ENCODE assay signal across 9 cellular contexts in the genomic region with DNA sequence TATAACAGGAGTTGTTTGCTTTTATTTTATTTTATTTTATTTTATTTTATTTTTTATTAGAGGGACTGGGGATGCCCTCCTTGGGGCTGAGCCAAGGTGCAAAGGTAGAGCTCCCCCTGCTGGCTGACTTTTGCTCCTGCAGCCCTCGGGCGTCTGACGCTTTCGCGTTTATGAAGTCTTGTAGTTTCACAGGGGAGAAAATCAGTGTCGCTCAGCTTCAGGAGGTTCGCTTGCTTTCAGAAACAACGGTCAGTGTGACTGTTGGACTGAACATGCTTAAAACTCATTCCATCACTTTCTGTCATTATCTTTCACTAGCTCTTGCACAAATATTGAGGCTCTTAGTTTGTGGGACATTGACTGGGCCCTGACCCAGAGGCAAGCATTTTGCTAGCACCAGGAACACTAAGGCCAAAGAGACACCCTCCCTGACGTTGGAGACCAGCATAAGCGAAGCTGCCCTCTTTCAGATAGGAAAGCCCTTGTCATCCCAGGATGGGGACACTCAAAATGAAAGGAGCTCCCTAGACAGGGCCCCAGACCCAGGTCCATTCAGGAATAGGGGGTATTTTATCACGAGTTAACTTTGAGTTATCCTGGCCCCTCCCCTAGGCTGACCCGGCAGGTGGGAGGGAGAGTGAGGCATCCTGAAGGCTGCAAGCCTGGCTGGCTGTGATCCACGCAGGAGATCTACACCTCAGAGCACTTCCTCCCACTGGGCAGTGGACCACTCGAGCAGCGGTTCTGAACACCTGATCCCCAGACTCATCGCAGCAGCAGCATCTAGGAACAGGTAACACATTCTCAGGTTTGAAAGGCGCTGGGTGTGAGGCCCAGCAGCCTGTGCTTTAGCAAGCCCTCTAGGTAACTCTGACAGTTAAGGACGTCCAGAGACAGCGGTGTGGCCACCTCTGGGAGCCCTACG. TPM values are rescaled to one million over a fixed set of nuclear protein-coding genes. Genes with fewer than 3 reads are reported as not detected.
A peak's percentile ranks its signal among the peaks of the same experiment; 100 is the strongest.
DNase-seq lines count a peak whose midpoint lies in the region; ATAC-seq, FAIRE-seq and TF ChIP-seq lines count a peak whose summit lies in the region.
"Had no signal": no experiment of that assay in that cellular context is flagged by ENCODE, and none has a peak within 500 bp of the region (broad histone marks: within the 10 kb centered on the region; RNA-seq: fewer than 3 reads in every experiment).

No MANE protein-coding gene starts in this region.

- H3K4me1 Mint-ChIP-seq in central memory CD8-positive, alpha-beta T cell: no peaks in the 10 kb centered on the region

- no TSS peak for BruUV-seq in HepG2 (replicated peaks; lab: Mats Ljungman, UMichigan)

- no peak overlapping the region for H3K4me3 Mint-ChIP-seq in central memory CD8-positive, alpha-beta T cell
- H3K4me3 Mint-ChIP-seq: dendritic cell treated with granulocyte-macrophage colony-stimulating factor and Interleukin-4, amounts not matched to agents 40 ng/mL and 50 ng/mL, for 4 days had no signal

- no peak overlapping the region for H3K9ac ChIP-seq in HepG2 (ENCODE audit: insufficient read depth, low read depth, low read length)

- H3K9me3 Mint-ChIP-seq in central memory CD8-positive, alpha-beta T cell: no peaks in the 10 kb centered on the region
- H3K9me3 Mint-ChIP-seq: dendritic cell treated with granulocyte-macrophage colony-stimulating factor and Interleukin-4, amounts not matched to agents 40 ng/mL and 50 ng/mL, for 4 days had no signal

- no peak for TF ChIP-seq POLR2A in HepG2 (IDR thresholded peaks at IDR 0.05; ENCODE audit: insufficient read depth in 1 of 2, low read depth in 2 of 2, low read length in 2 of 2)

- no peaks in the 10 kb centered on the region for H3K79me2 ChIP-seq in HepG2 (ENCODE audit: insufficient read depth, low read length)

- no peak overlapping the region for H3K27ac Mint-ChIP-seq in central memory CD8-positive, alpha-beta T cell (ENCODE audit: low read depth)
- H3K27ac Mint-ChIP-seq: dendritic cell treated with granulocyte-macrophage colony-stimulating factor and Interleukin-4, amounts not matched to agents 40 ng/mL and 50 ng/mL, for 4 days had no signal

- POLR2A ChIA-PET in HepG2 (lab: Yijun Ruan, JAX): no interaction called here

- H3K27me3 ChIP-seq in HepG2 (ENCODE audit: control insufficient read depth in 1 of 2, insufficient read depth in 2 of 2, low read length in 2 of 2): peaks cover 7 to 48% of the 10 kb centered on the region in 2 experiments

- FAIRE-seq in HepG2 (lab: Jason Lieb, UNC): peak; percentile 89

- H3K9me3 ChIP-seq in HepG2 (ENCODE audit: low read length): no peaks in the 10 kb centered on the region

- H3K4me2 ChIP-seq in HepG2 (ENCODE audit: low read depth, low read length): peak overlapping the region; percentile 79

- WGBS in HepG2 (ENCODE audit: low lambda C conversion rate): 21% methylated on average over 20 of the region's 20 CpGs

- H3K4me3 ChIP-seq in HepG2 (replicated peaks in 1 of 3; ENCODE audit: insufficient read depth in 1 of 3, low read depth in 2 of 3, low read length in 3 of 3): peak overlapping the region in 2 of 3 experiments; percentile 30 to 53; a peak in 3 of 6 replicates

- TF ChIP-seq CTCF in HepG2 (CRISPR knock-in tag; IDR thresholded peaks at IDR 0.05): peak; percentile 81

- no peaks in the 10 kb centered on the region for H3K36me3 Mint-ChIP-seq in central memory CD8-positive, alpha-beta T cell (ENCODE audit: insufficient read depth)

- H3K4me1 ChIP-seq in HepG2 (ENCODE audit: insufficient read depth, low read length): peaks cover 6% of the 10 kb centered on the region

- in situ Hi-C loops in HepG2 (cut with HindIII; ENCODE audit: extremely low pct_ligation_motif_present, low pct_unique_long_range_greater_than_20kb): loop anchor here (5.0 to 10.0 kb wide), 2 partner anchors 156 to 434 kb away; no protein-coding TSS in a partner anchor

- TF ChIP-seq EP300 in HepG2 (IDR thresholded peaks at IDR 0.05; ENCODE audit: low read depth in 2 of 2, low read length in 2 of 2) (no peak), HepG2 (CRISPR knock-in tag; IDR thresholded peaks at IDR 0.05; ENCODE audit: borderline replicate concordance) (no peak)

- intact Hi-C loops in HepG2 (cut with micrococcal nuclease; ENCODE audit: unreplicated experiment): loop anchor here (1.0 kb wide), 2 partner anchors 157 to 439 kb away; no protein-coding TSS in a partner anchor

- no peaks in the 10 kb centered on the region for H3K36me3 ChIP-seq in HepG2 (replicated peaks in 1 of 2; ENCODE audit: control insufficient read depth in 1 of 2, insufficient read depth in 2 of 2, low read length in 2 of 2)

- ATAC-seq in GM21529 (IDR thresholded peaks at IDR 0.05; ENCODE audit: unreplicated experiment) (peak; percentile 71), HepG2 (peak; percentile 81), GM19467 (IDR thresholded peaks at IDR 0.05; ENCODE audit: unreplicated experiment) (no peak)
- no peak for ATAC-seq in central memory CD8-positive, alpha-beta T cell (replicated peaks; ENCODE audit: extremely low read depth, poor library complexity, severe bottlenecking)

- H4K20me1 ChIP-seq in HepG2 (ENCODE audit: insufficient read depth, low read length): no peaks in the 10 kb centered on the region

- peak overlapping the region; percentile 84 for H2AFZ ChIP-seq in HepG2 (ENCODE audit: low read length)

- DNase-seq in COR-L47 (lab: John Stamatoyannopoulos, UW) (peak; percentile 40), NCI-H1930 (lab: John Stamatoyannopoulos, UW) (peak; percentile 15 to 59), HepG2 (ENCODE audit: low spot score) (peak; percentile 47)
- peak; percentile 86 for DNase-seq in activated CD4-positive, CD25-positive, alpha-beta regulatory T cell treated with anti-CD3 and anti-CD28 coated beads, Interleukin-2, amount 50 U/mL, for 72 hours
- peak; percentile 60 to 77 for DNase-seq in central memory CD8-positive, alpha-beta T cell (ENCODE audit: low spot score in 2 of 2)
- DNase-seq in stimulated activated CD4-positive, alpha-beta T cell treated with anti-CD3 and anti-CD28 coated beads, Interleukin-4, amount 100 ng/mL, for 48 hours (ENCODE audit: low read depth in 2 of 2): peak; percentile 74 to 85

- peak; percentile 77 for TF ChIP-seq RAD21 in HepG2 (CRISPR knock-in tag; IDR thresholded peaks at IDR 0.05)

- H3K27ac ChIP-seq in HepG2 (ENCODE audit: extremely low read length, insufficient read depth, low read length): no peak overlapping the region

- CTCF ChIA-PET in HepG2 (lab: Yijun Ruan, JAX; ENCODE audit: low intra/inter-chr PET ratio, low total read pairs): interaction anchor here (0.8 to 5.3 kb wide), 7 partner anchors 73 to 439 kb away, joined by 3 to 86 read pairs (median 4); no protein-coding TSS in a partner anchor

- peaks cover 24% of the 10 kb centered on the region for H3K27me3 Mint-ChIP-seq in central memory CD8-positive, alpha-beta T cell

RNA-seq across cellular contexts. Expression of a gene that starts 34.4 kb away (rescaled TPM):
- total RNA-seq in HepG2 (2016; rRNA removed; fragmentation: Illumina TruSeq; extraction: Trizol): 15.4 and 22.6 TPM in 2 replicates
- total RNA-seq in HepG2 (2016; cell fraction: cytosol; rRNA removed; fragmentation: Illumina TruSeq; extraction: Trizol; ENCODE audit: low read depth): 6.1 and 12.0 TPM in 2 replicates
- total RNA-seq in HepG2 (2016; cell fraction: insoluble cytoplasmic fraction; rRNA removed; fragmentation: Illumina TruSeq; extraction: Trizol): 15.9 and 18.2 TPM in 2 replicates
- 15.5 and 19.7 TPM in 2 replicates for total RNA-seq in HepG2 (2016; cell fraction: membrane; rRNA removed; fragmentation: Illumina TruSeq; extraction: Trizol)
- 7.0 and 10.0 TPM in 2 replicates for total RNA-seq in HepG2 (2016; cell fraction: nucleus; rRNA removed; fragmentation: Illumina TruSeq; extraction: Trizol)
- 16.2 and 20.0 TPM in 2 replicates for polyA plus RNA-seq in HepG2 (2011; rRNA removed)
- polyA plus RNA-seq in HepG2 (2011; cell fraction: cytosol; rRNA removed): 17.5 and 21.3 TPM in 2 replicates
- polyA plus RNA-seq in HepG2 (2011; cell fraction: nucleus; rRNA removed): 8.2 and 8.9 TPM in 2 replicates
- polyA plus RNA-seq in HepG2 (2012): 18.4 and 25.6 TPM in 2 replicates
- 19.9 and 23.2 TPM in 2 replicates for polyA plus RNA-seq in HepG2 (2016; cell fraction: cytosol; fragmentation: Illumina TruSeq; extraction: Trizol; ENCODE audit: low read depth)
- polyA plus RNA-seq in HepG2 (2016; cell fraction: insoluble cytoplasmic fraction; fragmentation: Illumina TruSeq; extraction: Trizol; ENCODE audit: low read depth): 28.6 and 32.5 TPM in 2 replicates
- polyA plus RNA-seq in HepG2 (2016; cell fraction: membrane; fragmentation: Illumina TruSeq; extraction: Trizol; ENCODE audit: low read depth): 19.7 and 21.5 TPM in 2 replicates
- 15.4 and 23.3 TPM in 2 replicates for polyA plus RNA-seq in HepG2 (2016; cell fraction: nucleus; fragmentation: Illumina TruSeq; extraction: Trizol; ENCODE audit: insufficient read depth, low read depth)
- 8.2 and 17.7 TPM in 2 replicates for polyA minus RNA-seq in HepG2 (2011; rRNA and poly(A)+ RNA removed; ENCODE audit: low replicate concordance)
- 16.6 and 18.6 TPM in 2 replicates for polyA minus RNA-seq in HepG2 (2011; cell fraction: cytosol; rRNA and poly(A)+ RNA removed)
- polyA minus RNA-seq in HepG2 (2011; cell fraction: nucleus; rRNA and poly(A)+ RNA removed): 5.4 and 7.6 TPM in 2 replicates

RNA-seq across cellular contexts. Expression of a gene that starts 35.8 kb away (rescaled TPM):
- 36.8 and 45.9 TPM in 2 replicates for total RNA-seq in HepG2 (2016; rRNA removed; fragmentation: Illumina TruSeq; extraction: Trizol)
- total RNA-seq in HepG2 (2016; cell fraction: cytosol; rRNA removed; fragmentation: Illumina TruSeq; extraction: Trizol; ENCODE audit: low read depth): 17.9 and 21.2 TPM in 2 replicates
- 36.6 and 50.6 TPM in 2 replicates for total RNA-seq in HepG2 (2016; cell fraction: insoluble cytoplasmic fraction; rRNA removed; fragmentation: Illumina TruSeq; extraction: Trizol)
- 30.5 and 36.5 TPM in 2 replicates for total RNA-seq in HepG2 (2016; cell fraction: membrane; rRNA removed; fragmentation: Illumina TruSeq; extraction: Trizol)
- total RNA-seq in HepG2 (2016; cell fraction: nucleus; rRNA removed; fragmentation: Illumina TruSeq; extraction: Trizol): 27.4 and 31.1 TPM in 2 replicates
- 22.6 and 27.5 TPM in 2 replicates for polyA plus RNA-seq in HepG2 (2011; rRNA removed)
- polyA plus RNA-seq in HepG2 (2011; cell fraction: cytosol; rRNA removed): 12.5 and 16.4 TPM in 2 replicates
- 8.6 and 11.4 TPM in 2 replicates for polyA plus RNA-seq in HepG2 (2011; cell fraction: nucleus; rRNA removed)
- 19.6 and 29.6 TPM in 2 replicates for polyA plus RNA-seq in HepG2 (2012)
- 3.8 and 5.1 TPM in 2 replicates for polyA plus RNA-seq in HepG2 (2016; cell fraction: cytosol; fragmentation: Illumina TruSeq; extraction: Trizol; ENCODE audit: low read depth)
- polyA plus RNA-seq in HepG2 (2016; cell fraction: insoluble cytoplasmic fraction; fragmentation: Illumina TruSeq; extraction: Trizol; ENCODE audit: low read depth): 41.1 and 41.2 TPM in 2 replicates
- polyA plus RNA-seq in HepG2 (2016; cell fraction: membrane; fragmentation: Illumina TruSeq; extraction: Trizol; ENCODE audit: low read depth): 11.6 and 13.1 TPM in 2 replicates
- polyA plus RNA-seq in HepG2 (2016; cell fraction: nucleus; fragmentation: Illumina TruSeq; extraction: Trizol; ENCODE audit: insufficient read depth, low read depth): 35.6 and 37.0 TPM in 2 replicates
- polyA minus RNA-seq in HepG2 (2011; rRNA and poly(A)+ RNA removed; ENCODE audit: low replicate concordance): 9.2 and 13.7 TPM in 2 replicates
- 16.5 and 19.2 TPM in 2 replicates for polyA minus RNA-seq in HepG2 (2011; cell fraction: cytosol; rRNA and poly(A)+ RNA removed)
- polyA minus RNA-seq in HepG2 (2011; cell fraction: nucleus; rRNA and poly(A)+ RNA removed): 36.2 and 39.9 TPM in 2 replicates

Comparison
In these comparisons a context has a peak if more than half of its experiments do, and no peak if none do; other contexts are left out.
1. ATAC-seq: peak in GM21529 (single experiment) and HepG2 (single experiment); none in central memory CD8-positive, alpha-beta T cell (single experiment) and GM19467 (single experiment).
2. Peak in every context shown above with its lines, with median percentiles within 50 percentile points of each other: DNase-seq.